Comparison of ENCODE assay signal across 16 cellular contexts in the genomic region with DNA sequence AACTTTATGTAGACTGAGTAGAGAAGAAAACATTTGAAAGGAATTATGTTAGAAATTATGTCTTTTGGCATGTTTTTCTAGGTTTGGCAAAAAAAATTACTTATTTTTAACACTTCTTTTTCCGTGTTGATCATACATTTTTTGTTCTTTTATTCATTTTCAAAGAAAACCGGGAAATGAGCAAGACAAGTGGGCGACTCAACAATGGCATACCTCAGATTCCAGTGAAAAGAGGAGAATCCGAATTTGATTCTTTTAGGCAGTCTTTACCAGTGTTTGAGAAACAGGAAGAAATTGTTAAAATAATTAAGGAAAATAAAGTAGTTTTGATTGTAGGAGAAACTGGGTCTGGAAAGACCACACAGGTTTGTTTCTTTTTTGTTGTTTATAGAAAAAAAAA. TPM values are rescaled to one million over a fixed set of nuclear protein-coding genes. Genes with fewer than 3 reads are reported as not detected.
DNase-seq lines count a peak whose midpoint lies in the region; ATAC-seq, FAIRE-seq and TF ChIP-seq lines count a peak whose summit lies in the region.
"Had no signal": no experiment of that assay in that cellular context is flagged by ENCODE, and none has a peak within 500 bp of the region (broad histone marks: within the 10 kb centered on the region; RNA-seq: fewer than 3 reads in every experiment).

No MANE protein-coding gene starts in this region.

- H3K4me3 ChIP-seq in Loucy (ENCODE audit: low read length, poor library complexity, severe bottlenecking) (no peak overlapping the region), endothelial cell of umbilical vein (replicated peaks in 1 of 3; ENCODE audit: insufficient read depth in 1 of 3, low read depth in 1 of 3, low read length in 3 of 3) (no peak overlapping the region), osteoblast (ENCODE audit: insufficient read depth, low read length) (no peak overlapping the region)
- H3K4me3 ChIP-seq: HAP-1 had no signal

- no peak for TF ChIP-seq CTCF in Loucy (conservative IDR thresholded peaks at IDR 0.05; ENCODE audit: low read length)
- no peak for TF ChIP-seq CTCF in endothelial cell of umbilical vein (IDR thresholded peaks at IDR 0.05; ENCODE audit: extremely low read depth in 1 of 2, insufficient read depth in 1 of 2, low read depth in 1 of 2, low read length in 2 of 2)
- TF ChIP-seq CTCF in osteoblast (IDR thresholded peaks at IDR 0.05; ENCODE audit: extremely low read depth, low read depth, low read length), result no peak

- H3K9me1 ChIP-seq in endothelial cell of umbilical vein (replicated peaks; ENCODE audit: control insufficient read depth, extremely low read depth, insufficient read depth, low read length), result no peaks in the 10 kb centered on the region

- intact Hi-C loops in endothelial cell of umbilical vein (cut with micrococcal nuclease), result loop anchor here (10.0 kb wide), 1 partner anchor 1998 kb away; no protein-coding TSS in a partner anchor
- intact Hi-C loops in posterior cingulate gyrus (cut with DNase I), result no loop called here

- no peak for TF ChIP-seq POLR2A in endothelial cell of umbilical vein (IDR thresholded peaks at IDR 0.05; ENCODE audit: low read depth, low read length)

- H3K9me3 ChIP-seq in Loucy (ENCODE audit: insufficient read depth, low read depth, low read length) (0 out of 2 replicates have a peak, but pooled peaks cover 4% of the 10 kb centered on the region), endothelial cell of umbilical vein (replicated peaks; ENCODE audit: control insufficient read depth, insufficient read depth, low read length) (no peaks in the 10 kb centered on the region), osteoblast (ENCODE audit: low read depth, low read length) (no peaks in the 10 kb centered on the region)
- H3K9me3 ChIP-seq: HAP-1 had no signal

- H3K27ac ChIP-seq in endothelial cell of umbilical vein (ENCODE audit: insufficient read depth, low read depth, low read length) (peak overlapping the region; percentile 29), osteoblast (ENCODE audit: low read depth, low read length) (peak overlapping the region; percentile 44)
- H3K27ac ChIP-seq: C4-2B had no signal

- H3F3A ChIP-seq in Loucy (ENCODE audit: low read depth), result no peaks in the 10 kb centered on the region

- peak overlapping the region; percentile 88 for H3K4me2 ChIP-seq in Loucy (ENCODE audit: low read depth, low read length, poor library complexity, severe bottlenecking)
- peak overlapping the region; percentile 62 for H3K4me2 ChIP-seq in endothelial cell of umbilical vein (ENCODE audit: insufficient read depth, low read length)
- H3K4me2 ChIP-seq in osteoblast (ENCODE audit: insufficient read depth, low read length), result peak overlapping the region; percentile 36

- no TSS peak for BruUV-seq in endothelial cell of umbilical vein (replicated peaks; lab: Mats Ljungman, UMichigan)

- CTCF ChIA-PET in endothelial cell of umbilical vein (lab: Charles Lee), result interaction anchor here (1.0 to 1.5 kb wide), 2 partner anchors 12 to 80 kb away, joined by 3 to 6 read pairs; no protein-coding TSS in a partner anchor

- H3K9me2 ChIP-seq in Loucy (replicated peaks; ENCODE audit: low read depth, low read length), result no peaks in the 10 kb centered on the region

- DNase-seq in EH (ENCODE audit: low read depth) (peak; percentile 19), endothelial cell of umbilical vein (ENCODE audit: low read depth, low spot score) (peak; percentile 50), osteoblast (ENCODE audit: insufficient read length, low spot score, missing footprints) (no peak), posterior cingulate gyrus (no peak), GM19238 (ENCODE audit: insufficient read length, low spot score) (no peak)
- DNase-seq in NK-92 treated with Interleukin-12 subunit alpha and Interleukin-12 subunit beta, amount 100 ng/mL, for 24 hours (lab: John Stamatoyannopoulos, UW), result no peak
- DNase-seq: NCI-H1417 treated with DMSO at 0.1 percent for 48 hours, NCI-H2029, NCI-H2171 treated with DMSO at 0.1 percent for 48 hours, NCI-H82, SHP77 had no signal

- ATAC-seq in GM18867 (IDR thresholded peaks at IDR 0.05; ENCODE audit: unreplicated experiment), result no peak
- ATAC-seq: Panc1 had no signal

- FAIRE-seq in endothelial cell of umbilical vein (lab: Jason Lieb, UNC), result no peak

- peaks cover 36% of the 10 kb centered on the region for H3K4me1 ChIP-seq in Loucy (ENCODE audit: insufficient read depth, low read length, poor library complexity, severe bottlenecking)
- peaks cover 21% of the 10 kb centered on the region for H3K4me1 ChIP-seq in endothelial cell of umbilical vein (ENCODE audit: control insufficient read depth, extremely low read depth, insufficient read depth, low read length)
- peaks cover 3% of the 10 kb centered on the region for H3K4me1 ChIP-seq in osteoblast (ENCODE audit: insufficient read depth, low read length)
- H3K4me1 ChIP-seq: HAP-1 had no signal

- POLR2A ChIA-PET in endothelial cell of umbilical vein (lab: Charles Lee), result no interaction called here

- H3K79me2 ChIP-seq in Loucy (ENCODE audit: insufficient read depth, low read length) (peaks cover 37% of the 10 kb centered on the region), endothelial cell of umbilical vein (ENCODE audit: control insufficient read depth, insufficient read depth, low read length) (peaks cover 25% of the 10 kb centered on the region), osteoblast (ENCODE audit: insufficient read depth, low read length) (peaks cover 26% of the 10 kb centered on the region)

- H3K27me3 ChIP-seq in Loucy (ENCODE audit: insufficient read depth, low read length, poor library complexity, severe bottlenecking), result no peaks in the 10 kb centered on the region
- H3K27me3 ChIP-seq in endothelial cell of umbilical vein (ENCODE audit: control insufficient read depth in 2 of 2, insufficient read depth in 2 of 2, low read length in 2 of 2), result no peaks in the 10 kb centered on the region
- H3K27me3 ChIP-seq in osteoblast (ENCODE audit: insufficient read depth, low read length), result no peaks in the 10 kb centered on the region

- H3K9ac ChIP-seq in Loucy (ENCODE audit: low read depth, low read length, poor library complexity, severe bottlenecking) (no peak overlapping the region), endothelial cell of umbilical vein (replicated peaks; ENCODE audit: extremely low read depth, insufficient read depth, low read length) (peak overlapping the region; percentile 31)

- dilution Hi-C loops in endothelial cell of umbilical vein (cut with MboI; ENCODE audit: extremely low pct_ligation_motif_present, low sequenced_read_pairs), result no loop called here

- no peak overlapping the region for H2AFZ ChIP-seq in Loucy (ENCODE audit: low read length)
- H2AFZ ChIP-seq in endothelial cell of umbilical vein (ENCODE audit: low read depth, low read length), result no peak overlapping the region
- H2AFZ ChIP-seq in osteoblast (ENCODE audit: low read length), result no peak overlapping the region

- H4K20me1 ChIP-seq in Loucy (ENCODE audit: insufficient read depth, low read length, poor library complexity, severe bottlenecking) (no peaks in the 10 kb centered on the region), endothelial cell of umbilical vein (replicated peaks; ENCODE audit: control insufficient read depth, extremely low read depth, insufficient read depth, low read length) (no peaks in the 10 kb centered on the region), osteoblast (ENCODE audit: insufficient read depth, low read length) (no peaks in the 10 kb centered on the region)

- H3K36me3 ChIP-seq in Loucy (ENCODE audit: insufficient read depth, low read length) (peaks cover 7% of the 10 kb centered on the region; the same call in 1 of the 2 replicates), endothelial cell of umbilical vein (ENCODE audit: control insufficient read depth in 2 of 2, extremely low read depth in 1 of 2, insufficient read depth in 2 of 2, low read length in 2 of 2) (no peaks in the 10 kb centered on the region), osteoblast (ENCODE audit: insufficient read depth, low read length) (no peaks in the 10 kb centered on the region)

TF ChIP-seq in endothelial cell of umbilical vein, 7 proteins besides CTCF, POLR2A, EP300 and RAD21:
- TF ChIP-seq GATA2 (IDR thresholded peaks at IDR 0.05; ENCODE audit: insufficient read depth, insufficient read length, low read depth, low read length) (no peak), FOS (IDR thresholded peaks at IDR 0.05; ENCODE audit: borderline replicate concordance, insufficient read depth, low read length) (peak; percentile 9)

RNA-seq across cellular contexts. Expression of gene YTHDC2, which starts 12.9 kb away (rescaled TPM):
- total RNA-seq in endothelial cell of umbilical vein (33.2 and 40.7 TPM in 2 replicates), osteoblast (26.8 and 32.6 TPM in 2 replicates)
- polyA plus RNA-seq in endothelial cell of umbilical vein, result 5.5 and 7.6 TPM in 2 replicates
- 4.7 and 5.6 TPM in 2 replicates for polyA plus RNA-seq in endothelial cell of umbilical vein (2011; cell fraction: cytosol; rRNA removed)
- polyA plus RNA-seq in endothelial cell of umbilical vein (2011; cell fraction: nucleus; rRNA removed), result 45.5 and 52.7 TPM in 2 replicates
- polyA plus RNA-seq in endothelial cell of umbilical vein (2012), result 15.0 and 17.2 TPM in 2 replicates
- polyA minus RNA-seq in endothelial cell of umbilical vein, result 30.0 and 40.8 TPM in 2 replicates
- 6.1 TPM for polyA minus RNA-seq in endothelial cell of umbilical vein (2011; cell fraction: cytosol; rRNA and poly(A)+ RNA removed)
- polyA minus RNA-seq in endothelial cell of umbilical vein (2011; cell fraction: nucleus; rRNA and poly(A)+ RNA removed), result 73.1 and 87.2 TPM in 2 replicates

RNA-seq across cellular contexts. Expression of gene MCC, which starts 38.2 kb away (rescaled TPM):
- total RNA-seq in endothelial cell of umbilical vein (23.0 and 27.5 TPM in 2 replicates), osteoblast (40.1 and 45.6 TPM in 2 replicates)
- 4.4 and 6.9 TPM in 2 replicates for polyA plus RNA-seq in endothelial cell of umbilical vein
- polyA plus RNA-seq in endothelial cell of umbilical vein (2011; cell fraction: cytosol; rRNA removed), result 7.9 and 11.1 TPM in 2 replicates
- 15.5 and 16.4 TPM in 2 replicates for polyA plus RNA-seq in endothelial cell of umbilical vein (2011; cell fraction: nucleus; rRNA removed)
- 10.3 and 11.5 TPM in 2 replicates for polyA plus RNA-seq in endothelial cell of umbilical vein (2012)
- polyA minus RNA-seq in endothelial cell of umbilical vein, result 30.2 and 52.3 TPM in 2 replicates
- polyA minus RNA-seq in endothelial cell of umbilical vein (2011; cell fraction: cytosol; rRNA and poly(A)+ RNA removed), result 0.10 TPM
- polyA minus RNA-seq in endothelial cell of umbilical vein (2011; cell fraction: nucleus; rRNA and poly(A)+ RNA removed), result 27.6 and 31.4 TPM in 2 replicates

Comparison
In these comparisons a context has a peak if more than half of its experiments do, and no peak if none do; other contexts are left out.
1. DNase-seq: peak in EH (single experiment) and endothelial cell of umbilical vein (single experiment); none in osteoblast (single experiment), posterior cingulate gyrus (0 of 10), NK-92 treated with Interleukin-12 subunit alpha and Interleukin-12 subunit beta, amount 100 ng/mL, for 24 hours (single experiment) and GM19238 (single experiment).
2. H3K4me2 ChIP-seq: peak in every context shown above with its lines; median percentile 88 in Loucy; 62 in endothelial cell of umbilical vein; 36 in osteoblast.